ENCODE assay signal across 24 cellular contexts in the genomic region with DNA sequence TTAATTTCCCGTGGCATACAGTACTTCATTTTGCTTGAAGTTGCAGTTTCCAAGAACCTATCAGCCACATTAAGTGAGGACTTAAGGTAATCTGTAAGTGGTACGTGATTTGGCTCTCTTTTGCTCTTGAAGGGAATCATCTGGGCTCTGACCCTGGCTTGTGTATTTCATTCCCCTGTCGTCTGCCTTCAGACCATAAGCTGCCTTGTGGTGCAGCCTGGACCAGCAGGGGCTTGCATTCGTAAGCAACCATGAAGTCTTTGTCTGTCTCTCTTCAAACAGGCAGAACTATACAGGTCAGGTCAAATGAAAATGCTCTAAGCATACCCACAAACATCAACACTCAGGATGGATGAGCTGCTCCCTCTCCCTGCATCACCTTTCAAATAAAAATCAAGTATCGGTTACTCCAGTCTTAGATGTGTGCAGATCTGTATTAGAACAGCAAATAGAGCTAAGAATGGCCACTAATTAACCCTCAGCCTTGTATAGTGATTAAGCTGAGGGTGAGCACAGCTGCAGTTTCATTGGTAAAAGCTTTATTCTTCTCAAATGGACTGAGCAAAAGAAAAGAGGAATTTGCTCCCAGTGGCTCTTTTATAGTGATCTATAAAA.
DNase-seq lines count a peak whose midpoint lies in the region; ATAC-seq, FAIRE-seq and TF ChIP-seq lines count a peak whose summit lies in the region.
"Had no signal": no experiment of that assay in that cellular context is flagged by ENCODE, and none has a peak within 500 bp of the region (broad histone marks: within the 10 kb centered on the region; RNA-seq: fewer than 3 reads in every experiment).

No MANE protein-coding gene starts in this region.

- no peak overlapping the region for H4K12ac ChIP-seq in trophoblast cell (ENCODE audit: low read depth, low read length)

- H3K4me3 ChIP-seq in neuronal stem cell (ENCODE audit: low read length in 2 of 2) (no peak overlapping the region), trophoblast cell (ENCODE audit: low read depth, low read length) (no peak overlapping the region)
- H3K4me3 ChIP-seq: SJCRH30, thoracic aorta had no signal

- FAIRE-seq in urothelium cell line (lab: Jason Lieb, UNC) = no peak

- H3K9ac ChIP-seq in neuronal stem cell (ENCODE audit: low read depth, low read length, poor library complexity) (no peak overlapping the region), trophoblast cell (ENCODE audit: low read length) (no peak overlapping the region)

- H3K4me1 Mint-ChIP-seq in glutamatergic neuron (ENCODE audit: low read depth, unreplicated experiment) = peaks cover 8% of the 10 kb centered on the region
- H3K4me1 Mint-ChIP-seq: activated CD4-positive, alpha-beta T cell treated with anti-CD3 and anti-CD28 coated beads, Interleukin-2, amount 10 ng/mL, durations not matched to agents 7 days and 5 days; CD4-positive, alpha-beta memory T cell; naive thymus-derived CD8-positive, alpha-beta T cell; stimulated activated memory B cell treated with anti-CD40 and anti-IgM and Interleukin-4, amounts not matched to agents 10 μg/mL and 1 μg/mL and 100 μg/mL, for 72 hours had no signal

- no CpG with 5 or more reads among the region's 5 CpGs for WGBS in neuronal stem cell (ENCODE audit: extremely low coverage in 2 of 2, insufficient read length in 2 of 2, insufficient replicate concordance in 1 of 2), 2 donors
- no CpG with 5 or more reads among the region's 5 CpGs for WGBS in trophoblast cell (ENCODE audit: extremely low coverage, insufficient coverage, insufficient read length)

- H3K4me1 ChIP-seq in neuronal stem cell (ENCODE audit: control insufficient read depth in 2 of 2, insufficient read depth in 1 of 2, low read depth in 1 of 2, low read length in 2 of 2) = peaks cover 6 to 16% of the 10 kb centered on the region in 2 donors
- no peaks in the 10 kb centered on the region for H3K4me1 ChIP-seq in trophoblast cell (ENCODE audit: control insufficient read depth in 1 of 2, insufficient read depth in 2 of 2, low read length in 2 of 2)
- H3K4me1 ChIP-seq: SJCRH30 had no signal

- H2BK12ac ChIP-seq in neuronal stem cell (ENCODE audit: low read length) (no peak overlapping the region), trophoblast cell (ENCODE audit: low read length) (no peak overlapping the region)

- H3K27me3 ChIP-seq in neuronal stem cell (ENCODE audit: control insufficient read depth in 3 of 3, insufficient read depth in 3 of 3, low read depth in 1 of 3, low read length in 3 of 3) (no peaks in the 10 kb centered on the region), trophoblast cell (ENCODE audit: insufficient read depth, low read length) (no peaks in the 10 kb centered on the region)
- H3K27me3 ChIP-seq: SJCRH30 had no signal

- H2BK5ac ChIP-seq in neuronal stem cell (ENCODE audit: low read length) (no peak overlapping the region), trophoblast cell (ENCODE audit: low read depth, low read length, poor library complexity) (no peak overlapping the region)

- H3K27ac ChIP-seq in neuronal stem cell (replicated peaks; ENCODE audit: low read length) = peak overlapping the region; percentile 71
- H3K27ac ChIP-seq in trophoblast cell (ENCODE audit: low read depth, low read length) = no peak overlapping the region
- H3K27ac ChIP-seq: epithelial cell of prostate, SJCRH30, thoracic aorta had no signal

- H4K8ac ChIP-seq in neuronal stem cell (ENCODE audit: low read depth, low read length) (no peak overlapping the region), trophoblast cell (ENCODE audit: low read depth, low read length) (no peak overlapping the region)

- peaks cover 2% of the 10 kb centered on the region for H3K9me3 Mint-ChIP-seq in glutamatergic neuron (ENCODE audit: unreplicated experiment)
- H3K9me3 Mint-ChIP-seq: activated CD4-positive, alpha-beta T cell treated with anti-CD3 and anti-CD28 coated beads, Interleukin-2, amount 10 ng/mL, durations not matched to agents 7 days and 5 days; CD4-positive, alpha-beta memory T cell; dendritic cell treated with granulocyte-macrophage colony-stimulating factor and Interleukin-4, amounts not matched to agents 40 ng/mL and 50 ng/mL, for 4 days; naive thymus-derived CD8-positive, alpha-beta T cell; stimulated activated memory B cell treated with anti-CD40 and anti-IgM and Interleukin-4, amounts not matched to agents 10 μg/mL and 1 μg/mL and 100 μg/mL, for 72 hours had no signal

- peak overlapping the region; percentile 57 for H3K4me3 Mint-ChIP-seq in glutamatergic neuron (ENCODE audit: unreplicated experiment)
- H3K4me3 Mint-ChIP-seq: activated CD4-positive, alpha-beta T cell treated with anti-CD3 and anti-CD28 coated beads, Interleukin-2, amount 10 ng/mL, durations not matched to agents 7 days and 5 days; CD4-positive, alpha-beta memory T cell; dendritic cell treated with granulocyte-macrophage colony-stimulating factor and Interleukin-4, amounts not matched to agents 40 ng/mL and 50 ng/mL, for 4 days; naive thymus-derived CD8-positive, alpha-beta T cell; stimulated activated memory B cell treated with anti-CD40 and anti-IgM and Interleukin-4, amounts not matched to agents 10 μg/mL and 1 μg/mL and 100 μg/mL, for 72 hours had no signal

- H2BK120ac ChIP-seq in neuronal stem cell (ENCODE audit: low read depth, low read length) (no peak overlapping the region), trophoblast cell (ENCODE audit: insufficient read depth, low read length, poor library complexity) (no peak overlapping the region)

- H3K23ac ChIP-seq in neuronal stem cell (ENCODE audit: low read depth, low read length, poor library complexity) (no peak overlapping the region), trophoblast cell (ENCODE audit: low read length) (no peak overlapping the region)

- DNase-seq in NCI-H1105 (lab: John Stamatoyannopoulos, UW) (peak; percentile 3), NCI-H82 (lab: John Stamatoyannopoulos, UW) (peak; percentile 72), glutamatergic neuron (peak; percentile 62), neuronal stem cell (ENCODE audit: low spot score) (peak; percentile 69), urothelium cell line (ENCODE audit: low spot score) (no peak), trophoblast cell (no peak)
- DNase-seq: activated CD4-positive, alpha-beta T cell treated with anti-CD3 and anti-CD28 coated beads, Interleukin-2, amount 10 ng/mL, durations not matched to agents 7 days and 5 days; activated effector memory CD4-positive, alpha-beta T cell treated with Interleukin-2 at 50 U/mL for 16 hours; CD4-positive, alpha-beta memory T cell; DMS153; foreskin fibroblast; GF-D8; H7; naive thymus-derived CD8-positive, alpha-beta T cell; NCI-H1048; NCI-H526 treated with DMSO at 0.1 percent for 48 hours had no signal

- peak overlapping the region; percentile 95 for H3K27ac Mint-ChIP-seq in glutamatergic neuron (ENCODE audit: unreplicated experiment)
- H3K27ac Mint-ChIP-seq: activated CD4-positive, alpha-beta T cell treated with anti-CD3 and anti-CD28 coated beads, Interleukin-2, amount 10 ng/mL, durations not matched to agents 7 days and 5 days; CD4-positive, alpha-beta memory T cell; dendritic cell treated with granulocyte-macrophage colony-stimulating factor and Interleukin-4, amounts not matched to agents 40 ng/mL and 50 ng/mL, for 4 days; naive thymus-derived CD8-positive, alpha-beta T cell; stimulated activated memory B cell treated with anti-CD40 and anti-IgM and Interleukin-4, amounts not matched to agents 10 μg/mL and 1 μg/mL and 100 μg/mL, for 72 hours had no signal

- H3K36me3 ChIP-seq in neuronal stem cell (replicated peaks in 1 of 2; ENCODE audit: control insufficient read depth in 2 of 2, insufficient read depth in 2 of 2, low read length in 2 of 2) (no peaks in the 10 kb centered on the region), trophoblast cell (ENCODE audit: control insufficient read depth in 1 of 2, insufficient read depth in 2 of 2, low read length in 2 of 2) (no peaks in the 10 kb centered on the region)
- H3K36me3 ChIP-seq: SJCRH30, thoracic aorta had no signal

- no peaks in the 10 kb centered on the region for H3K79me2 ChIP-seq in trophoblast cell (ENCODE audit: control insufficient read depth, insufficient read depth, low read length, poor library complexity)

- peaks cover 2% of the 10 kb centered on the region for H3K27me3 Mint-ChIP-seq in glutamatergic neuron (ENCODE audit: unreplicated experiment)
- H3K27me3 Mint-ChIP-seq: activated CD4-positive, alpha-beta T cell treated with anti-CD3 and anti-CD28 coated beads, Interleukin-2, amount 10 ng/mL, durations not matched to agents 7 days and 5 days; dendritic cell treated with granulocyte-macrophage colony-stimulating factor and Interleukin-4, amounts not matched to agents 40 ng/mL and 50 ng/mL, for 4 days; naive thymus-derived CD8-positive, alpha-beta T cell; stimulated activated memory B cell treated with anti-CD40 and anti-IgM and Interleukin-4, amounts not matched to agents 10 μg/mL and 1 μg/mL and 100 μg/mL, for 72 hours had no signal

- H2AK5ac ChIP-seq in neuronal stem cell (ENCODE audit: low read depth, low read length) = no peak overlapping the region
- H2AK5ac ChIP-seq in trophoblast cell (ENCODE audit: low read length) = no peak overlapping the region

- no peaks in the 10 kb centered on the region for H3K36me3 Mint-ChIP-seq in glutamatergic neuron (ENCODE audit: unreplicated experiment)
- H3K36me3 Mint-ChIP-seq: CD4-positive, alpha-beta memory T cell had no signal

- ATAC-seq in GM18519 (IDR thresholded peaks at IDR 0.05; ENCODE audit: low FRiP score, unreplicated experiment) (no peak), HG02759 (IDR thresholded peaks at IDR 0.05; ENCODE audit: unreplicated experiment) (no peak)
- ATAC-seq: naive thymus-derived CD8-positive, alpha-beta T cell; Panc1; stimulated activated memory B cell treated with anti-CD40 and anti-IgM and Interleukin-4, amounts not matched to agents 10 μg/mL and 1 μg/mL and 100 μg/mL, for 72 hours had no signal

- H3K4ac ChIP-seq in neuronal stem cell (ENCODE audit: low read length) (no peak overlapping the region), trophoblast cell (ENCODE audit: low read depth, low read length) (no peak overlapping the region)

- H3K79me1 ChIP-seq in neuronal stem cell (ENCODE audit: low read depth, low read length) = no peaks in the 10 kb centered on the region
- H3K79me1 ChIP-seq in trophoblast cell (ENCODE audit: low read length) = no peaks in the 10 kb centered on the region

- H3K18ac ChIP-seq in neuronal stem cell (ENCODE audit: low read length) (no peak overlapping the region), trophoblast cell (ENCODE audit: low read length) (no peak overlapping the region)

- H2BK15ac ChIP-seq in neuronal stem cell (ENCODE audit: low read length) = no peak overlapping the region

- H2AFZ ChIP-seq in neuronal stem cell (ENCODE audit: low read length) (peak overlapping the region; percentile 7), trophoblast cell (ENCODE audit: insufficient read depth, low read length, poor library complexity) (no peak overlapping the region)

- no peaks in the 10 kb centered on the region for H3K9me3 ChIP-seq in neuronal stem cell (replicated peaks in 1 of 2; ENCODE audit: control insufficient read depth in 2 of 2, insufficient read depth in 1 of 2, low read depth in 1 of 2, low read length in 2 of 2)
- H3K9me3 ChIP-seq in trophoblast cell (ENCODE audit: insufficient read depth, low read depth, low read length) = no peaks in the 10 kb centered on the region
- H3K9me3 ChIP-seq: SJCRH30, thoracic aorta had no signal

- no peak for TF ChIP-seq CTCF in glutamatergic neuron (IDR thresholded peaks at IDR 0.05; ENCODE audit: partially characterized antibody, unreplicated experiment)

- H3K14ac ChIP-seq in neuronal stem cell (ENCODE audit: low read length) (no peak overlapping the region), trophoblast cell (ENCODE audit: low read length) (no peak overlapping the region)

- no peak overlapping the region for H4K91ac ChIP-seq in neuronal stem cell (ENCODE audit: low read depth, low read length, poor library complexity)
- H4K91ac ChIP-seq in trophoblast cell (ENCODE audit: low read depth, low read length) = no peak overlapping the region

- H3K4me2 ChIP-seq in neuronal stem cell (ENCODE audit: insufficient read depth, low read length, poor library complexity, severe bottlenecking) = no peak overlapping the region
- H3K4me2 ChIP-seq in trophoblast cell (ENCODE audit: low read length) = no peak overlapping the region

Comparison
In these comparisons a context has a peak if more than half of its experiments do, and no peak if none do; other contexts are left out.
1. DNase-seq: peak in NCI-H1105 (single experiment), NCI-H82 (single experiment), glutamatergic neuron (single experiment) and neuronal stem cell (single experiment); none in urothelium cell line (single experiment) and trophoblast cell (0 of 2).